In genomic region chr4:147944264-147944663, GRCh38 we compare ENCODE assay signal across 19 cellular contexts.
DNase-seq lines count a peak whose midpoint lies in the region; ATAC-seq and TF ChIP-seq lines count a peak whose summit lies in the region.
"Had no signal": no experiment of that assay in that cellular context is flagged by ENCODE, and none has a peak within 500 bp of the region (broad histone marks: within the 10 kb centered on the region; RNA-seq: fewer than 3 reads in every experiment).

No MANE protein-coding gene starts in this region.

- no peaks in the 10 kb centered on the region for H3K27me3 Mint-ChIP-seq in T-helper 17 cell
- H3K27me3 Mint-ChIP-seq: naive thymus-derived CD8-positive, alpha-beta T cell had no signal

- no peak overlapping the region for H3K4me3 Mint-ChIP-seq in T-helper 17 cell
- H3K4me3 Mint-ChIP-seq: B cell had no signal

- no peak for TF ChIP-seq CTCF in GM12865 (IDR thresholded peaks at IDR 0.05; ENCODE audit: insufficient read depth, low read depth, low read length, missing control alignments)
- no peak for TF ChIP-seq CTCF in heart right ventricle (IDR thresholded peaks at IDR 0.05)

- 77% methylated on average over 1 of the region's 1 CpG for WGBS in right cardiac atrium
- WGBS in heart right ventricle, 2 donors: 85 to 86% methylated on average over 1 of the region's 1 CpG

- H3K36me3 Mint-ChIP-seq in T-helper 17 cell (ENCODE audit: low read depth): peaks cover 6% of the 10 kb centered on the region

- intact Hi-C loops in right cardiac atrium (cut with DNase I) (no loop called here), heart right ventricle (cut with DNase I) (no loop called here)

- H3K27ac ChIP-seq in right cardiac atrium (ENCODE audit: low read length): no peak overlapping the region
- H3K27ac ChIP-seq in heart right ventricle: no peak overlapping the region
- H3K27ac ChIP-seq: body of pancreas, KMS-11, upper lobe of left lung had no signal

- peaks cover 0 to 53% (median 8%) of the 10 kb centered on the region in 9 donors for H3K36me3 ChIP-seq in heart right ventricle

- no peaks in the 10 kb centered on the region for H3K9me3 ChIP-seq in T-helper 17 cell (ENCODE audit: control insufficient read depth, low read length, poor library complexity, severe bottlenecking)
- H3K9me3 ChIP-seq in right cardiac atrium (ENCODE audit: control insufficient read depth, low read length): no peaks in the 10 kb centered on the region
- H3K9me3 ChIP-seq in heart right ventricle: no peaks in the 10 kb centered on the region
- H3K9me3 ChIP-seq: body of pancreas, upper lobe of left lung had no signal

- H3K27me3 ChIP-seq in right cardiac atrium (ENCODE audit: control insufficient read depth, insufficient read depth) (no peaks in the 10 kb centered on the region), heart right ventricle (no peaks in the 10 kb centered on the region)
- H3K27me3 ChIP-seq: body of pancreas, upper lobe of left lung had no signal

- peak overlapping the region; percentile 89 for H3K27ac Mint-ChIP-seq in T-helper 17 cell
- H3K27ac Mint-ChIP-seq: B cell had no signal

- peaks cover 15% of the 10 kb centered on the region for H3K4me1 Mint-ChIP-seq in T-helper 17 cell

- H3K4me1 ChIP-seq in right cardiac atrium (ENCODE audit: control insufficient read depth, insufficient read depth, low read length) (peaks cover 2% of the 10 kb centered on the region), heart right ventricle (peaks cover 0 to 30% (median 19%) of the 10 kb centered on the region in 9 donors)
- H3K4me1 ChIP-seq: upper lobe of left lung had no signal

- H3K4me3 ChIP-seq in GM12865 (ENCODE audit: low read depth, low read length) (no peak overlapping the region), right cardiac atrium (ENCODE audit: low read length) (no peak overlapping the region), heart right ventricle (no peak overlapping the region)
- H3K4me3 ChIP-seq: body of pancreas, upper lobe of left lung had no signal

- DNase-seq in GM12865 (ENCODE audit: low read depth) (peak; percentile 35), T-helper 17 cell (no peak), HPDE6-E6E7 (ENCODE audit: extremely low spot score) (no peak), right cardiac atrium (no peak), foreskin melanocyte (no peak), heart right ventricle (no peak)
- DNase-seq: activated CD4-positive, alpha-beta T cell treated with anti-CD3 and anti-CD28 coated beads, Interleukin-2, amount 50 U/mL, for 1 hour; activated gamma-delta T cell treated with Interleukin-2 at 50 U/mL for 16 hours; body of pancreas; DMS79; NCI-H187; NCI-H69; T-helper 9 cell; upper lobe of left lung had no signal

- ATAC-seq in GM18907 (IDR thresholded peaks at IDR 0.05; ENCODE audit: unreplicated experiment) (peak; percentile 58), HG03025 (IDR thresholded peaks at IDR 0.05; ENCODE audit: low FRiP score, unreplicated experiment) (peak; percentile 35), T-helper 17 cell (peak; percentile 45), right cardiac atrium (no peak), heart right ventricle (no peak)
- ATAC-seq: body of pancreas had no signal

Comparison
In these comparisons a context has a peak if more than half of its experiments do, and no peak if none do; other contexts are left out.
1. ATAC-seq: peak in GM18907 (single experiment), HG03025 (single experiment) and T-helper 17 cell (single experiment); none in right cardiac atrium (0 of 2) and heart right ventricle (0 of 8).